Comparison of ENCODE assay signal across 26 cellular contexts in genomic region chr22:36910461-36910860, GRCh38. TPM values are rescaled to one million over a fixed set of nuclear protein-coding genes. Genes with fewer than 3 reads are reported as not detected.
DNase-seq lines count a peak whose midpoint lies in the region; ATAC-seq and TF ChIP-seq lines count a peak whose summit lies in the region.
"Had no signal": no experiment of that assay in that cellular context is flagged by ENCODE, and none has a peak within 500 bp of the region (broad histone marks: within the 10 kb centered on the region; RNA-seq: fewer than 3 reads in every experiment).

No MANE protein-coding gene starts in this region.

- POLR2A ChIA-PET in PC-3 (lab: Charles Lee; ENCODE audit: unreplicated experiment), result no interaction called here

- TF ChIP-seq EP300 in tibial nerve (IDR thresholded peaks at IDR 0.05), result no peak

- H3K9me2 ChIP-seq in PC-3 (replicated peaks; ENCODE audit: low read length), result no peaks in the 10 kb centered on the region

- CTCF ChIA-PET in PC-3 (lab: Charles Lee), result no interaction called here

- no peaks in the 10 kb centered on the region for H3K4me1 Mint-ChIP-seq in activated naive CD8-positive, alpha-beta T cell treated with anti-CD3 and anti-CD28 coated beads, Interleukin-2, amount 50 U/mL, for 24 hours

- ATAC-seq in PC-3, result no peak
- ATAC-seq in activated naive CD8-positive, alpha-beta T cell treated with anti-CD3 and anti-CD28 coated beads, Interleukin-2, amount 50 U/mL, for 24 hours, result no peak
- ATAC-seq: GM23338, K562, SK-N-SH treated with all-trans-retinoic acid at 6 μM for 48 hours had no signal

- H3K9me3 ChIP-seq in PC-3 (ENCODE audit: low read length) (no peaks in the 10 kb centered on the region), tibial nerve (no peaks in the 10 kb centered on the region)
- H3K9me3 ChIP-seq: SJCRH30 had no signal

- peak; percentile 21 for DNase-seq in EH (ENCODE audit: low read depth)
- peak; percentile 57 for DNase-seq in PC-3
- DNase-seq in kidney tubule cell (ENCODE audit: low spot score), result peak; percentile 2
- DNase-seq in stromal cell of bone marrow (ENCODE audit: low read depth), result peak; percentile 3
- DNase-seq in activated naive CD8-positive, alpha-beta T cell treated with anti-CD3 and anti-CD28 coated beads, Interleukin-2, amount 50 U/mL, for 24 hours, result no peak
- no peak for DNase-seq in tibial nerve (ENCODE audit: low spot score in 2 of 2)
- DNase-seq in NCI-H1048 (lab: John Stamatoyannopoulos, UW), result no peak
- DNase-seq: C1 segment of cervical spinal cord; CD4-positive, alpha-beta memory T cell; COR-L47; GF-D8; H9; Kasumi-1; MV-4-11; NCI-H1105 treated with DMSO at 0.1 percent for 48 hours; NCI-H2029; NCI-H446; NCI-H524 treated with DMSO at 0.1 percent for 48 hours; NCI-H774; SJCRH30 had no signal

- no peak overlapping the region for H2AFZ ChIP-seq in PC-3 (ENCODE audit: low read length)
- H2AFZ ChIP-seq: GM23338 had no signal

- no TSS peak for BruUV-seq in PC-3 (replicated peaks; lab: Mats Ljungman, UMichigan)

- no peak overlapping the region for H3K27ac Mint-ChIP-seq in activated naive CD8-positive, alpha-beta T cell treated with anti-CD3 and anti-CD28 coated beads, Interleukin-2, amount 50 U/mL, for 24 hours
- H3K27ac Mint-ChIP-seq: CD4-positive, alpha-beta memory T cell; GM23338; H9 had no signal

- no peaks in the 10 kb centered on the region for H3F3A ChIP-seq in PC-3 (ENCODE audit: low read length, unreplicated experiment)

- no peaks in the 10 kb centered on the region for H3K36me3 Mint-ChIP-seq in activated naive CD8-positive, alpha-beta T cell treated with anti-CD3 and anti-CD28 coated beads, Interleukin-2, amount 50 U/mL, for 24 hours (ENCODE audit: low read depth)
- H3K36me3 Mint-ChIP-seq: CD4-positive, alpha-beta memory T cell had no signal

- no peaks in the 10 kb centered on the region for H4K20me1 ChIP-seq in PC-3 (ENCODE audit: low read length)

- peaks cover 15% of the 10 kb centered on the region for H3K27me3 Mint-ChIP-seq in activated naive CD8-positive, alpha-beta T cell treated with anti-CD3 and anti-CD28 coated beads, Interleukin-2, amount 50 U/mL, for 24 hours

- H3K4me2 ChIP-seq in PC-3 (ENCODE audit: low read length), result no peak overlapping the region

- H3K27ac ChIP-seq in PC-3 (ENCODE audit: low read length) (no peak overlapping the region), tibial nerve (no peak overlapping the region)
- H3K27ac ChIP-seq: SJCRH30 had no signal

- H3K9me3 Mint-ChIP-seq in activated naive CD8-positive, alpha-beta T cell treated with anti-CD3 and anti-CD28 coated beads, Interleukin-2, amount 50 U/mL, for 24 hours, result no peaks in the 10 kb centered on the region
- H3K9me3 Mint-ChIP-seq: CD4-positive, alpha-beta memory T cell; GM23338 had no signal

- intact Hi-C loops in PC-3 (cut with micrococcal nuclease), result no loop called here

- no peak overlapping the region for H3K4me3 Mint-ChIP-seq in activated naive CD8-positive, alpha-beta T cell treated with anti-CD3 and anti-CD28 coated beads, Interleukin-2, amount 50 U/mL, for 24 hours
- H3K4me3 Mint-ChIP-seq: CD4-positive, alpha-beta memory T cell; GM23338; H9 had no signal

- H3K79me2 ChIP-seq in PC-3 (ENCODE audit: low read length), result no peaks in the 10 kb centered on the region

- no peak overlapping the region for H3K9ac ChIP-seq in PC-3 (ENCODE audit: low read length)

- TF ChIP-seq CTCF in PC-3 (conservative IDR thresholded peaks at IDR 0.05; ENCODE audit: low read depth, low read length) (no peak), tibial nerve (IDR thresholded peaks at IDR 0.05) (no peak)

- H3K36me3 ChIP-seq in PC-3 (ENCODE audit: low read depth, low read length) (no peaks in the 10 kb centered on the region), tibial nerve (no peaks in the 10 kb centered on the region)
- H3K36me3 ChIP-seq: SJCRH30 had no signal

- H3K4me1 ChIP-seq in PC-3 (ENCODE audit: insufficient read depth, low read length), result no peaks in the 10 kb centered on the region
- peaks cover 0 to 17% (median 6%) of the 10 kb centered on the region in 4 donors for H3K4me1 ChIP-seq in tibial nerve
- H3K4me1 ChIP-seq: SJCRH30 had no signal

- no peak for TF ChIP-seq POLR2A in tibial nerve (IDR thresholded peaks at IDR 0.05)

- no peak overlapping the region for H3K4me3 ChIP-seq in PC-3 (ENCODE audit: low read length)
- no peak overlapping the region for H3K4me3 ChIP-seq in tibial nerve
- H3K4me3 ChIP-seq: GM23338, K562, SJCRH30 had no signal

- peaks cover 19% of the 10 kb centered on the region for H3K27me3 ChIP-seq in PC-3 (ENCODE audit: low read length)
- no peaks in the 10 kb centered on the region for H3K27me3 ChIP-seq in tibial nerve
- H3K27me3 ChIP-seq: SJCRH30 had no signal

RNA-seq across cellular contexts. Expression of gene CSF2RB, which starts 3.0 kb away (rescaled TPM):
- total RNA-seq in PC-3 (2014; rRNA removed) (0.12 TPM in 1 of 2 replicates, not detected in the other), tibial nerve (10 to 100 TPM in 2 of 4 donors, 1 to 10 TPM in 2; 5.7 to 14.3 (median 10.8) TPM)
- total RNA-seq: A172, GM23338, H9, HT1080, MCF 10A, SJCRH30 had no signal

RNA-seq across cellular contexts. Expression of gene NCF4, which starts 49.7 kb away (rescaled TPM):
- 0.47 TPM in 1 of 2 replicates, not detected in the other for total RNA-seq in PC-3 (2014; rRNA removed)
- total RNA-seq in tibial nerve, result 10 to 100 TPM; 14.2 to 71.4 (median 17.2) TPM
- total RNA-seq: A172, GM23338, H9, HT1080, MCF 10A, SJCRH30 had no signal

Comparison
In these comparisons a context has a peak if more than half of its experiments do, and no peak if none do; other contexts are left out.
1. DNase-seq: peak in EH (single experiment), PC-3 (single experiment), kidney tubule cell (single experiment) and stromal cell of bone marrow (single experiment); none in activated naive CD8-positive, alpha-beta T cell treated with anti-CD3 and anti-CD28 coated beads, Interleukin-2, amount 50 U/mL, for 24 hours (single experiment), tibial nerve (0 of 2) and NCI-H1048 (single experiment).
2. RNA of gene NCF4, which starts 49.7 kb away (total RNA-seq): 14.2 to 71.4 TPM in tibial nerve; 0.47 TPM in PC-3; every median in the first group is over 10 times any median in the second.